In the genomic region with DNA sequence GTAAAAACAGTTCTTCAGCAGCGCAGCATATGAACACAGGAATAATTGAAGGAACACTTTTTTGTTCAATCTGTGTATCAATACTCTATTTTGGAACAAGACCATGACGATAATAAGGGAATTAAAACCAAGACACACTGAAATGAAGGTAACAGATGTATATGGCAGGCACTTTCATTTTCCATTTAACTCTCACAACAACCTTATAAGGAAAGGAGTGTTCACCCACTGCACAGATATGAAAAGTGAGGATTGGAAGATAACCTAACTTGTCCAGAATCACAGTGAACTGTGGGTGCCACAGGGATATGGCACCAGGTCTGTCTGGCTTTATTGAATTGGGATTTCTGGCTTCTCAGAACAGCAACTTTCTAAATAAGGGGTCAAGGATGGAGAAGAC, we compare ENCODE assay signal across 29 cellular contexts.
"Had no signal": no experiment of that assay in that cellular context is flagged by ENCODE, and none has a peak within 500 bp of the region (broad histone marks: within the 10 kb centered on the region; RNA-seq: fewer than 3 reads in every experiment).

No MANE protein-coding gene starts in this region.

- H3K27ac ChIP-seq: adrenal gland, PC-9, RWPE1, WERI-Rb-1 had no signal

- H3K4me1 Mint-ChIP-seq: brain had no signal

- H2AFZ ChIP-seq: PC-9 had no signal

- H3K4me3 Mint-ChIP-seq: activated CD8-positive, alpha-beta T cell treated with anti-CD3 and anti-CD28 coated beads for 36 hours; activated naive CD4-positive, alpha-beta T cell treated with anti-CD3 and anti-CD28 coated beads for 36 hours; activated T-cell treated with anti-CD3 and anti-CD28 coated beads, Interleukin-2, amount 50 U/mL, for 72 hours; brain had no signal

- H3K4me3 ChIP-seq: adrenal gland, PC-9 had no signal

- FAIRE-seq: RCC 7860 had no signal

- ATAC-seq: activated CD8-positive, alpha-beta T cell treated with anti-CD3 and anti-CD28 coated beads for 36 hours; activated naive CD4-positive, alpha-beta T cell treated with anti-CD3 and anti-CD28 coated beads, Interleukin-2, amount 50 U/mL, for 72 hours; activated T-cell treated with anti-CD3 and anti-CD28 coated beads, Interleukin-2, amount 50 U/mL, for 72 hours; Right ventricle myocardium inferior had no signal

- H3K9me3 Mint-ChIP-seq: activated CD8-positive, alpha-beta T cell treated with anti-CD3 and anti-CD28 coated beads for 36 hours; activated naive CD4-positive, alpha-beta T cell treated with anti-CD3 and anti-CD28 coated beads for 36 hours; activated naive CD4-positive, alpha-beta T cell treated with anti-CD3 and anti-CD28 coated beads, Interleukin-2, amount 50 U/mL, for 72 hours; activated T-cell treated with anti-CD3 and anti-CD28 coated beads, Interleukin-2, amount 50 U/mL, for 72 hours; brain had no signal

- H3K27me3 ChIP-seq: adrenal gland had no signal

- H3K9me3 ChIP-seq: adrenal gland had no signal

- H3K4me2 ChIP-seq: PC-9 had no signal

- H3K4me1 ChIP-seq: adrenal gland had no signal

- H3K36me3 ChIP-seq: adrenal gland, WERI-Rb-1 had no signal

- DNase-seq: activated CD4-positive, alpha-beta T cell treated with anti-CD3 and anti-CD28 coated beads for 1 hour; activated CD4-positive, alpha-beta T cell treated with anti-CD3 and anti-CD28 coated beads for 48 hours; activated CD4-positive, CD25-positive, alpha-beta regulatory T cell; activated CD8-positive, alpha-beta T cell treated with anti-CD3 and anti-CD28 coated beads for 36 hours; activated gamma-delta T cell treated with Interleukin-2 at 50 U/mL for 16 hours; activated naive CD4-positive, alpha-beta T cell treated with anti-CD3 and anti-CD28 coated beads for 36 hours; activated T-cell treated with anti-CD3 and anti-CD28 coated beads, Interleukin-2, amount 50 U/mL, for 1 hour; activated T-cell treated with anti-CD3 and anti-CD28 coated beads, Interleukin-2, amount 50 U/mL, for 72 hours; adrenal gland; central memory CD4-positive, alpha-beta T cell; NCI-H1092 treated with DMSO at 0.1 percent for 48 hours; NCI-H1417 treated with DMSO at 0.1 percent for 48 hours; NCI-H187 treated with DMSO at 0.1 percent for 48 hours; NCI-H2081; NCI-H2171 treated with DMSO at 0.1 percent for 48 hours; NCI-H226; NCI-H446 treated with DMSO at 0.1 percent for 48 hours; NCI-H524; NCI-H69; NCI-H82; PC-9; SIG-M5; T1000; WERI-Rb-1 had no signal

- H3K36me3 Mint-ChIP-seq: activated naive CD4-positive, alpha-beta T cell treated with anti-CD3 and anti-CD28 coated beads, Interleukin-2, amount 50 U/mL, for 72 hours; brain had no signal

- H3K27ac Mint-ChIP-seq: activated CD8-positive, alpha-beta T cell treated with anti-CD3 and anti-CD28 coated beads for 36 hours; activated naive CD4-positive, alpha-beta T cell treated with anti-CD3 and anti-CD28 coated beads for 36 hours; activated naive CD4-positive, alpha-beta T cell treated with anti-CD3 and anti-CD28 coated beads, Interleukin-2, amount 50 U/mL, for 72 hours; activated T-cell treated with anti-CD3 and anti-CD28 coated beads, Interleukin-2, amount 50 U/mL, for 72 hours; brain had no signal

- H3K27me3 Mint-ChIP-seq: activated CD8-positive, alpha-beta T cell treated with anti-CD3 and anti-CD28 coated beads for 36 hours had no signal
